In genomic region chr3:53151465-53151864, GRCh38 we compare ENCODE assay signal across 13 cellular contexts. TPM values are rescaled to one million over a fixed set of nuclear protein-coding genes. Genes with fewer than 3 reads are reported as not detected.
DNase-seq lines count a peak whose midpoint lies in the region; ATAC-seq and TF ChIP-seq lines count a peak whose summit lies in the region.
"Had no signal": no experiment of that assay in that cellular context is flagged by ENCODE, and none has a peak within 500 bp of the region (broad histone marks: within the 10 kb centered on the region; RNA-seq: fewer than 3 reads in every experiment).

No MANE protein-coding gene starts in this region.

- H3K23me2 ChIP-seq in H9 (ENCODE audit: insufficient read length, low read depth, low read length, poor library complexity, severe bottlenecking) = no peaks in the 10 kb centered on the region

- no peaks in the 10 kb centered on the region for H4K20me1 ChIP-seq in neural progenitor cell (ENCODE audit: low read depth)
- H4K20me1 ChIP-seq in H9 (ENCODE audit: control insufficient read depth, insufficient read depth, insufficient read length) = no peaks in the 10 kb centered on the region

- H3K4me1 ChIP-seq in neural progenitor cell (no peaks in the 10 kb centered on the region), thyroid gland (peaks cover 50 to 68% of the 10 kb centered on the region in 2 donors), left lung (peaks cover 6 to 60% of the 10 kb centered on the region in 2 donors), H9 (ENCODE audit: insufficient read depth, low read length) (no peaks in the 10 kb centered on the region)
- H3K4me1 ChIP-seq: Caco-2 had no signal

- DNase-seq in neural progenitor cell (ENCODE audit: low spot score) (no peak), thyroid gland (no peak), left lung (no peak), H9 (no peak)
- DNase-seq: Caco-2; CD8-positive, alpha-beta memory T cell; DND-41; GDM1 had no signal

- H3K4ac ChIP-seq in H9 (ENCODE audit: low read depth, low read length) = no peak overlapping the region

- no peaks in the 10 kb centered on the region for H3F3A ChIP-seq in neural progenitor cell (ENCODE audit: low read depth)

- no peak overlapping the region for H2AK5ac ChIP-seq in H9 (ENCODE audit: insufficient read length, low read length)

- intact Hi-C loops in thyroid gland (cut with DNase I) (no loop called here), left lung (cut with DNase I) (no loop called here)

- H3K9ac ChIP-seq in neural progenitor cell = no peak overlapping the region
- no peak overlapping the region for H3K9ac ChIP-seq in H9 (ENCODE audit: extremely low read depth, insufficient read length, low read length)

- no peak overlapping the region for H2BK20ac ChIP-seq in H9 (ENCODE audit: low read depth, low read length, poor library complexity, severe bottlenecking)

- no peak overlapping the region for H4K8ac ChIP-seq in H9 (replicated peaks; ENCODE audit: insufficient read length, low read depth, low read length)

- H3K23ac ChIP-seq in H9 (ENCODE audit: insufficient read length, low read depth, low read length) = no peak overlapping the region

- ATAC-seq in left lung = no peak
- no peak for ATAC-seq in HG03354 (IDR thresholded peaks at IDR 0.05; ENCODE audit: poor library complexity, severe bottlenecking, unreplicated experiment)
- ATAC-seq in GM18909 (IDR thresholded peaks at IDR 0.05; ENCODE audit: poor library complexity, unreplicated experiment) = no peak

- no peak overlapping the region for H4K5ac ChIP-seq in H9 (ENCODE audit: insufficient read length, low read depth, low read length)

- H3K27me3 ChIP-seq in neural progenitor cell (peaks cover 8% of the 10 kb centered on the region), thyroid gland (no peaks in the 10 kb centered on the region), left lung (peaks cover 0 to 16% of the 10 kb centered on the region in 2 donors), H9 (ENCODE audit: insufficient read depth, low read length) (no peaks in the 10 kb centered on the region)

- H2BK5ac ChIP-seq in H9 (ENCODE audit: insufficient read length, low read length) = no peak overlapping the region

- H3K4me1 Mint-ChIP-seq in neural progenitor cell = peaks cover 9% of the 10 kb centered on the region
- H3K4me1 Mint-ChIP-seq in H9 = peaks cover 0 to 11% of the 10 kb centered on the region in 2 experiments; a peak in 2 of 4 replicates
- H3K4me1 Mint-ChIP-seq: CD8-positive, alpha-beta memory T cell had no signal

- no peaks in the 10 kb centered on the region for H3K36me3 ChIP-seq in neural progenitor cell
- no peaks in the 10 kb centered on the region for H3K36me3 ChIP-seq in thyroid gland
- no peaks in the 10 kb centered on the region for H3K36me3 ChIP-seq in left lung

- H2AFZ ChIP-seq in neural progenitor cell (replicated peaks) = no peak overlapping the region
- H2AFZ ChIP-seq in H9 (ENCODE audit: low read length) = no peak overlapping the region

- H3K4me3 ChIP-seq in neural progenitor cell (no peak overlapping the region), thyroid gland (replicated peaks in 1 of 3) (no peak overlapping the region), left lung (no peak overlapping the region)
- H3K4me3 ChIP-seq: K562 had no signal

- H3K36me3 Mint-ChIP-seq in neural progenitor cell = no peaks in the 10 kb centered on the region
- H3K36me3 Mint-ChIP-seq in H9 (ENCODE audit: insufficient read depth in 1 of 3, low read depth in 3 of 3) = no peaks in the 10 kb centered on the region
- H3K36me3 Mint-ChIP-seq: CD8-positive, alpha-beta memory T cell had no signal

- H2BK15ac ChIP-seq in H9 (ENCODE audit: low read depth, low read length) = no peak overlapping the region

- no peaks in the 10 kb centered on the region for H3K79me1 ChIP-seq in H9 (ENCODE audit: insufficient read depth, low read depth, low read length, poor library complexity, severe bottlenecking)

- peak overlapping the region; percentile 37 for H3K27ac Mint-ChIP-seq in neural progenitor cell
- H3K27ac Mint-ChIP-seq in H9 = no peak overlapping the region

- H3K4me3 Mint-ChIP-seq in neural progenitor cell = no peak overlapping the region
- H3K4me3 Mint-ChIP-seq in H9 = no peak overlapping the region
- H3K4me3 Mint-ChIP-seq: CD8-positive, alpha-beta memory T cell had no signal

- WGBS in thyroid gland, 2 donors = 90 to 91% methylated on average over 5 of the region's 5 CpGs
- WGBS in H9 (ENCODE audit: extremely low coverage, insufficient read length, low lambda C conversion rate) = no CpG with 5 or more reads among the region's 5 CpGs

- H3K27me3 Mint-ChIP-seq in neural progenitor cell (ENCODE audit: insufficient read depth, low read depth) = peaks cover 11% of the 10 kb centered on the region
- H3K27me3 Mint-ChIP-seq in H9 (ENCODE audit: low read depth) = peaks cover 6% of the 10 kb centered on the region

- H3K4me2 ChIP-seq in neural progenitor cell = no peak overlapping the region
- H3K4me2 ChIP-seq in H9 (ENCODE audit: insufficient read depth, insufficient read length, low read length) = no peak overlapping the region

- H2BK12ac ChIP-seq in H9 (ENCODE audit: insufficient read length, low read depth, low read length) = no peak overlapping the region

- no peak overlapping the region for H4K91ac ChIP-seq in H9 (ENCODE audit: insufficient read length, low read depth, low read length)

- TF ChIP-seq CTCF in C4-2B (conservative IDR thresholded peaks at IDR 0.05) = no peak
- no peak for TF ChIP-seq CTCF in VCaP (conservative IDR thresholded peaks at IDR 0.05)
- TF ChIP-seq CTCF in neural progenitor cell (IDR thresholded peaks at IDR 0.05) = no peak
- no peak for TF ChIP-seq CTCF in thyroid gland (IDR thresholded peaks at IDR 0.05)
- no peak for TF ChIP-seq CTCF in left lung (IDR thresholded peaks at IDR 0.05)
- TF ChIP-seq CTCF in H9 (conservative IDR thresholded peaks at IDR 0.05) = no peak

- H3K18ac ChIP-seq in H9 (ENCODE audit: insufficient read length, low read depth, low read length) = no peak overlapping the region

- no peak for TF ChIP-seq POLR2A in thyroid gland (IDR thresholded peaks at IDR 0.05)

- H3K9me3 Mint-ChIP-seq in neural progenitor cell (no peaks in the 10 kb centered on the region), H9 (no peaks in the 10 kb centered on the region)
- H3K9me3 Mint-ChIP-seq: CD8-positive, alpha-beta memory T cell had no signal

- H3K56ac ChIP-seq in H9 (ENCODE audit: insufficient read length, low read depth, low read length) = no peak overlapping the region

- no peak overlapping the region for H3K14ac ChIP-seq in H9 (ENCODE audit: insufficient read depth, low read length)

- peak overlapping the region; percentile 94 for H3K27ac ChIP-seq in C4-2B
- peak overlapping the region; percentile 99 for H3K27ac ChIP-seq in VCaP
- H3K27ac ChIP-seq in neural progenitor cell = no peak overlapping the region
- peak overlapping the region; percentile 56 to 74 (median 61) for H3K27ac ChIP-seq in thyroid gland
- no peak overlapping the region for H3K27ac ChIP-seq in left lung
- H3K27ac ChIP-seq in H9 (ENCODE audit: insufficient read length, low read depth, low read length) = no peak overlapping the region

- H3K9me3 ChIP-seq in neural progenitor cell (ENCODE audit: low read depth) (no peaks in the 10 kb centered on the region), thyroid gland (no peaks in the 10 kb centered on the region), left lung (no peaks in the 10 kb centered on the region), H9 (ENCODE audit: control insufficient read depth, low read depth, low read length) (no peaks in the 10 kb centered on the region)
- H3K9me3 ChIP-seq: Caco-2 had no signal

- no peaks in the 10 kb centered on the region for H3K79me2 ChIP-seq in neural progenitor cell (ENCODE audit: low read depth)
- H3K79me2 ChIP-seq in H9 (ENCODE audit: insufficient read depth, low read length) = no peaks in the 10 kb centered on the region

- H2BK120ac ChIP-seq in H9 (ENCODE audit: low read depth, low read length, poor library complexity, severe bottlenecking) = no peak overlapping the region

- no peak overlapping the region for H3T11ph ChIP-seq in H9 (ENCODE audit: low read length)

RNA-seq across cellular contexts. Expression of gene PRKCD, which starts 9.5 kb away (rescaled TPM):
- total RNA-seq in neural progenitor cell (ENCODE audit: low replicate concordance) (4.9 and 8.9 TPM in 2 replicates), thyroid gland (100 to 1,000 TPM in 1 of 4 donors, 10 to 100 TPM in 3; 32.0 to 154 (median 71.4) TPM), left lung (10 to 100 TPM; 73.2 to 73.7 TPM), H9 (2021) (23.7 and 24.9 TPM in 2 replicates)

RNA-seq across cellular contexts. Expression of gene RFT1, which starts 21.2 kb away (rescaled TPM):
- total RNA-seq in neural progenitor cell (ENCODE audit: low replicate concordance) (17.0 and 17.2 TPM in 2 replicates), thyroid gland (10 to 100 TPM; 14.4 to 17.7 (median 16.2) TPM), left lung (10 to 100 TPM; 24.3 to 28.0 TPM), H9 (2021) (24.1 and 26.2 TPM in 2 replicates)

Comparison
In these comparisons a context has a peak if more than half of its experiments do, and no peak if none do; other contexts are left out.
1. H3K27ac ChIP-seq: peak in C4-2B (single experiment), VCaP (single experiment) and thyroid gland (3 of 3); none in neural progenitor cell (single experiment), left lung (0 of 2) and H9 (single experiment).